ENCODE assay signal across 7 cellular contexts in genomic region chr22:30302810-30303138, GRCh38. TPM values are rescaled to one million over a fixed set of nuclear protein-coding genes. Genes with fewer than 3 reads are reported as not detected.
DNase-seq lines count a peak whose midpoint lies in the region; ATAC-seq lines count a peak whose summit lies in the region.
"Had no signal": no experiment of that assay in that cellular context is flagged by ENCODE, and none has a peak within 500 bp of the region (broad histone marks: within the 10 kb centered on the region; RNA-seq: fewer than 3 reads in every experiment).

No MANE protein-coding gene starts in this region.

- H3K36me3 ChIP-seq in stomach smooth muscle (ENCODE audit: control insufficient read depth in 2 of 2, insufficient read depth in 2 of 2, low read length in 2 of 2): peaks cover 7 to 21% of the 10 kb centered on the region in 2 donors

- H3K27ac ChIP-seq in stomach smooth muscle (ENCODE audit: low read length): peak overlapping the region; percentile 70

- H3K27ac Mint-ChIP-seq in activated CD4-positive, alpha-beta T cell treated with anti-CD3 and anti-CD28 coated beads for 36 hours: peak overlapping the region; percentile 85

- no peak for ATAC-seq in activated CD4-positive, alpha-beta T cell treated with anti-CD3 and anti-CD28 coated beads for 36 hours
- ATAC-seq in HG02970 (IDR thresholded peaks at IDR 0.05; ENCODE audit: low FRiP score, unreplicated experiment): no peak

- no peak for DNase-seq in activated CD4-positive, alpha-beta T cell treated with anti-CD3 and anti-CD28 coated beads for 36 hours
- no peak for DNase-seq in activated CD4-positive, alpha-beta T cell treated with anti-CD3 and anti-CD28 coated beads for 4 hours
- DNase-seq in dermis blood vessel endothelial cell: peak; percentile 39
- DNase-seq in DMS153 treated with DMSO at 0.1 percent for 48 hours (lab: John Stamatoyannopoulos, UW; ENCODE audit: unreplicated experiment): no peak
- DNase-seq: NCI-H345 had no signal

- H3K9me3 ChIP-seq in stomach smooth muscle (ENCODE audit: control insufficient read depth in 2 of 2, low read length in 2 of 2): no peaks in the 10 kb centered on the region

- no peaks in the 10 kb centered on the region for H3K9me3 Mint-ChIP-seq in activated CD4-positive, alpha-beta T cell treated with anti-CD3 and anti-CD28 coated beads for 36 hours (ENCODE audit: low read depth)

- no peak overlapping the region for H3K9ac ChIP-seq in stomach smooth muscle (ENCODE audit: low read length in 2 of 2)

- H3K4me3 ChIP-seq in stomach smooth muscle (ENCODE audit: low read length in 2 of 2): no peak overlapping the region

- POLR2A ChIA-PET in activated CD4-positive, alpha-beta T cell treated with anti-CD3 and anti-CD28 coated beads for 36 hours (lab: Charles Lee): no interaction called here

- peaks cover 87% of the 10 kb centered on the region for H3K4me1 Mint-ChIP-seq in activated CD4-positive, alpha-beta T cell treated with anti-CD3 and anti-CD28 coated beads for 36 hours

- CTCF ChIA-PET in activated CD4-positive, alpha-beta T cell treated with anti-CD3 and anti-CD28 coated beads for 36 hours (lab: Charles Lee): interaction anchor here (0.5 to 3.4 kb wide), 10 partner anchors 9 to 833 kb away, joined by 3 to 17 read pairs (median 3); partner anchors contain the start of genes CASTOR1, CCDC157, RNF215 and SF3A1

- intact Hi-C loops in activated CD4-positive, alpha-beta T cell treated with anti-CD3 and anti-CD28 coated beads for 36 hours (cut with DNase I, micrococcal nuclease): loop anchor here in 1 of 2 experiments (2.0 kb wide), 1 partner anchor 14 kb away; the partner anchor contains the start of gene CASTOR1

- H3K4me1 ChIP-seq in stomach smooth muscle (ENCODE audit: control insufficient read depth, insufficient read depth, low read length): peaks cover 66% of the 10 kb centered on the region

- H3K36me3 Mint-ChIP-seq in activated CD4-positive, alpha-beta T cell treated with anti-CD3 and anti-CD28 coated beads for 36 hours (ENCODE audit: low read depth): peaks cover 32% of the 10 kb centered on the region

- peak overlapping the region; percentile 25 for H3K4me3 Mint-ChIP-seq in activated CD4-positive, alpha-beta T cell treated with anti-CD3 and anti-CD28 coated beads for 36 hours

- H3K27me3 ChIP-seq in stomach smooth muscle (ENCODE audit: control insufficient read depth in 1 of 2, insufficient read depth in 2 of 2, low read length in 2 of 2): no peaks in the 10 kb centered on the region

- H3K27me3 Mint-ChIP-seq in activated CD4-positive, alpha-beta T cell treated with anti-CD3 and anti-CD28 coated beads for 36 hours: no peaks in the 10 kb centered on the region

RNA-seq across cellular contexts. Expression of gene CASTOR1, which starts 13.5 kb away (rescaled TPM):
- 1 to 10 TPM; 1.6 to 2.2 TPM for total RNA-seq in activated CD4-positive, alpha-beta T cell treated with anti-CD3 and anti-CD28 coated beads for 36 hours
- total RNA-seq in dermis blood vessel endothelial cell: 8.5 and 14.7 TPM in 2 replicates

RNA-seq across cellular contexts. Expression of gene TBC1D10A, which starts 24.0 kb away (rescaled TPM):
- total RNA-seq in activated CD4-positive, alpha-beta T cell treated with anti-CD3 and anti-CD28 coated beads for 36 hours: 10 to 100 TPM; 20.1 to 21.6 TPM
- total RNA-seq in dermis blood vessel endothelial cell: 10.6 and 11.7 TPM in 2 replicates

RNA-seq across cellular contexts. Expression of gene OSM, which starts 36.1 kb away (rescaled TPM):
- 10 to 100 TPM; 13.8 to 17.6 TPM for total RNA-seq in activated CD4-positive, alpha-beta T cell treated with anti-CD3 and anti-CD28 coated beads for 36 hours
- not detected in 2 replicates for total RNA-seq in dermis blood vessel endothelial cell

RNA-seq across cellular contexts. Expression of gene SF3A1, which starts 53.9 kb away (rescaled TPM):
- total RNA-seq in activated CD4-positive, alpha-beta T cell treated with anti-CD3 and anti-CD28 coated beads for 36 hours: 100 to 1,000 TPM; 254 to 499 TPM
- total RNA-seq in dermis blood vessel endothelial cell: 17.5 and 34.9 TPM in 2 replicates

RNA-seq across cellular contexts. Expression of gene CCDC157, which starts 54.0 kb away (rescaled TPM):
- total RNA-seq in activated CD4-positive, alpha-beta T cell treated with anti-CD3 and anti-CD28 coated beads for 36 hours: 1 to 10 TPM; 2.4 to 3.7 TPM
- 1.5 and 2.2 TPM in 2 replicates for total RNA-seq in dermis blood vessel endothelial cell

Comparison
In these comparisons a context has a peak if more than half of its experiments do, and no peak if none do; other contexts are left out.
1. RNA of gene OSM, which starts 36.1 kb away (total RNA-seq): 13.8 to 17.6 TPM in activated CD4-positive, alpha-beta T cell treated with anti-CD3 and anti-CD28 coated beads for 36 hours; not detected in dermis blood vessel endothelial cell; every median in the first group is over 10 times any median in the second.